9 cellular contexts compared by ENCODE assay signal in the genomic region with DNA sequence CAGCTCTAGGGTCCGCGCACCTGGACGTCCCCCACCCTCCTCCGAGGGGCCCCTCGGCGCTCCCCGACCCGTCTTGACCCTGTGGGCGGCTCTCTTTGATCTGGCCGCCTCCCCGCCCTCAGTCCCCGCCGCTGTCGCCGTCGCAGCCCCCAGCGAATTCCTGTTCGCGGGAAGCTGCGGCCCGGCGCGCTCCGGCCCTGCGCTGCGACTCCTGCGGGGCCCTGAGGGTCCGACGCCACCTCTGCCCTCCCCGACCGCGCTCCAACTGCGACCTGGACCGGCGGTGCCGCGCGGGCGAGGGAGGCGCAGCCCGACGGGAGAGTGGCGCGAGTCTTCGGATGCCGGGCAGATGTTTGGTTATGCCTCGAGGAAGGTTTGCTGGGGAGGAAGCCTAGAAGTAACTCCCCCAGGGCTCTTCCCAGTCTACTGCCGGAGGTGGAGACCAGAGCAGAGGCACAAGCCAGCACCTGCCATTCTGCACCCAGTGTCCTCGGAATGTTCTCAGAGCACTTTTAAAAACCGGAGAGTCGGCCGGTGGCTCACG. TPM values are rescaled to one million over a fixed set of nuclear protein-coding genes. Genes with fewer than 3 reads are reported as not detected.
DNase-seq lines count a peak whose midpoint lies in the region; ATAC-seq and TF ChIP-seq lines count a peak whose summit lies in the region.
"Had no signal": no experiment of that assay in that cellular context is flagged by ENCODE, and none has a peak within 500 bp of the region (broad histone marks: within the 10 kb centered on the region; RNA-seq: fewer than 3 reads in every experiment).

No MANE protein-coding gene starts in this region.

- in situ Hi-C loops in mammary epithelial cell (cut with MboI; ENCODE audit: low sequenced_read_pairs in 2 of 2): no loop called here

- BruUV-seq in mammary epithelial cell (replicated peaks; lab: Mats Ljungman, UMichigan) (no TSS peak), PC-9 (replicated peaks; lab: Mats Ljungman, UMichigan) (no TSS peak)

- H4K20me1 ChIP-seq in mammary epithelial cell (ENCODE audit: insufficient read depth, low read length): no peaks in the 10 kb centered on the region
- no peaks in the 10 kb centered on the region for H4K20me1 ChIP-seq in PC-9 (ENCODE audit: insufficient read depth)

- intact Hi-C loops in mammary epithelial cell (cut with micrococcal nuclease) (no loop called here), mucosa of descending colon (cut with DNase I, micrococcal nuclease) (no loop called here), PC-9 (cut with micrococcal nuclease; ENCODE audit: unreplicated experiment) (no loop called here)

- peak overlapping the region; percentile 90 for H2AFZ ChIP-seq in mammary epithelial cell (ENCODE audit: low read depth, low read length)
- no peak overlapping the region for H2AFZ ChIP-seq in PC-9

- POLR2A ChIA-PET in PC-9 (lab: Charles Lee; ENCODE audit: unreplicated experiment): no interaction called here

- H3K9me3 ChIP-seq in mammary epithelial cell (replicated peaks; ENCODE audit: insufficient read depth, low read length): no peaks in the 10 kb centered on the region
- H3K9me3 ChIP-seq in mucosa of descending colon: peaks cover 3% of the 10 kb centered on the region
- no peaks in the 10 kb centered on the region for H3K9me3 ChIP-seq in PC-9 (ENCODE audit: insufficient read depth, low read depth)

- H3K4me3 ChIP-seq in LNCaP clone FGC (ENCODE audit: low read depth, low read length): peak overlapping the region; percentile 57
- H3K4me3 ChIP-seq in mammary epithelial cell (replicated peaks in 1 of 3; ENCODE audit: insufficient read depth in 1 of 3, low read depth in 2 of 3, low read length in 3 of 3): peak overlapping the region in 2 of 3 experiments; percentile 46 to 55
- no peak overlapping the region for H3K4me3 ChIP-seq in mucosa of descending colon
- no peak overlapping the region for H3K4me3 ChIP-seq in PC-9

- dilution Hi-C loops in mammary epithelial cell (cut with HindIII; ENCODE audit: low sequenced_read_pairs): no loop called here

- ATAC-seq in GM19455 (IDR thresholded peaks at IDR 0.05; ENCODE audit: unreplicated experiment) (peak; percentile 30), mucosa of descending colon (peak; percentile 24), GM18870 (IDR thresholded peaks at IDR 0.05; ENCODE audit: unreplicated experiment) (no peak)

- 14% methylated on average over 11 of the region's 53 CpGs for WGBS in mammary epithelial cell (ENCODE audit: low coverage, missing lambda C conversion rate)

- DNase-seq in DMS79 treated with DMSO at 0.1 percent for 48 hours (lab: John Stamatoyannopoulos, UW) (peak; percentile 48), LNCaP clone FGC (ENCODE audit: low read depth) (no peak), mammary epithelial cell (no peak), mucosa of descending colon (no peak), activated gamma-delta T cell treated with Interleukin-2 at 50 U/mL for 16 hours (no peak), PC-9 (no peak)

- no peak for TF ChIP-seq CTCF in LNCaP clone FGC (IDR thresholded peaks at IDR 0.05; ENCODE audit: control insufficient read depth, extremely low read depth, insufficient read depth)
- no peak for TF ChIP-seq CTCF in mammary epithelial cell (conservative IDR thresholded peaks at IDR 0.05 in 1 of 2, IDR thresholded peaks at IDR 0.05 in 1 of 2; ENCODE audit: extremely low read depth in 1 of 2, insufficient read depth in 1 of 2, low read depth in 1 of 2, low read length in 2 of 2)
- no peak for TF ChIP-seq CTCF in mucosa of descending colon (IDR thresholded peaks at IDR 0.05)
- no peak for TF ChIP-seq CTCF in PC-9 (conservative IDR thresholded peaks at IDR 0.05)

- H3F3A ChIP-seq in PC-9 (ENCODE audit: insufficient read depth, low read depth): peaks cover 11% of the 10 kb centered on the region; the same call in 1 of the 2 replicates

- peaks cover 12% of the 10 kb centered on the region for H3K4me1 ChIP-seq in mammary epithelial cell (ENCODE audit: insufficient read depth, low read length)
- H3K4me1 ChIP-seq in mucosa of descending colon (ENCODE audit: low read depth): peaks cover 12% of the 10 kb centered on the region
- H3K4me1 ChIP-seq in PC-9 (replicated peaks; ENCODE audit: insufficient read depth): no peaks in the 10 kb centered on the region

- peak overlapping the region; percentile 97 for H3K4me2 ChIP-seq in mammary epithelial cell (ENCODE audit: insufficient read depth, low read depth, low read length)
- H3K4me2 ChIP-seq in PC-9: no peak overlapping the region

- H3K9me2 ChIP-seq in PC-9 (ENCODE audit: insufficient read depth): no peaks in the 10 kb centered on the region

- peaks cover 6% of the 10 kb centered on the region for H3K27me3 ChIP-seq in mammary epithelial cell (ENCODE audit: insufficient read depth, low read length)
- no peaks in the 10 kb centered on the region for H3K27me3 ChIP-seq in PC-9 (ENCODE audit: insufficient read depth, low read depth)

- no peaks in the 10 kb centered on the region for H3K79me2 ChIP-seq in mammary epithelial cell (ENCODE audit: insufficient read depth, low read length)
- H3K79me2 ChIP-seq in PC-9 (ENCODE audit: low read depth): no peaks in the 10 kb centered on the region

- no peak overlapping the region for H3K9ac ChIP-seq in mammary epithelial cell (ENCODE audit: insufficient read depth, low read length)

- CTCF ChIA-PET in mammary epithelial cell (lab: Charles Lee; ENCODE audit: low non-redundant PET) (interaction anchor here (0.7 kb wide), 1 partner anchor 55 kb away, joined by 3 read pairs; no protein-coding TSS in a partner anchor), PC-9 (lab: Charles Lee) (no interaction called here)

- no peak overlapping the region for H3K27ac ChIP-seq in mammary epithelial cell (ENCODE audit: insufficient read depth, low read depth, low read length)
- H3K27ac ChIP-seq in PC-9: no peak overlapping the region

- H3K36me3 ChIP-seq in mammary epithelial cell (ENCODE audit: insufficient read depth, low read length): no peaks in the 10 kb centered on the region
- H3K36me3 ChIP-seq in mucosa of descending colon (ENCODE audit: low read depth): no peaks in the 10 kb centered on the region
- H3K36me3 ChIP-seq in PC-9 (ENCODE audit: low read depth): no peaks in the 10 kb centered on the region

RNA-seq across cellular contexts. Expression of a gene that starts 0.4 kb away (rescaled TPM):
- total RNA-seq in mammary epithelial cell: under 1 TPM; 0.17 to 0.38 TPM
- 0.16 TPM for polyA plus RNA-seq in mammary epithelial cell
- polyA minus RNA-seq in mammary epithelial cell: 5.4 TPM
- total RNA-seq in mucosa of descending colon: under 1 TPM in 2 of 3 donors, not detected in 1; 0.10 to 0.98 TPM
- total RNA-seq in PC-9 (2021): 0.20 TPM in 1 of 2 replicates, not detected in the other
- total RNA-seq: T-helper 1 cell treated with Interleukin-12 subunit alpha and Interleukin-12 subunit beta and Interleukin-4 antibody, amounts not matched to agents 30 ng/mL and 1 ng/mL, for 36 hours had no signal

RNA-seq across cellular contexts. Expression of a gene that starts 41.2 kb away (rescaled TPM):
- 100 to 1,000 TPM in 1 of 2 donors, 10 to 100 TPM in 1; 63.7 to 140 TPM for total RNA-seq in mammary epithelial cell
- 224 TPM for polyA plus RNA-seq in mammary epithelial cell
- 311 TPM for polyA minus RNA-seq in mammary epithelial cell
- 100 to 1,000 TPM; 102 to 160 (median 116) TPM for total RNA-seq in mucosa of descending colon
- total RNA-seq in PC-9 (2021): 448 and 674 TPM in 2 replicates

RNA-seq across cellular contexts. Expression of a gene that starts 41.7 kb away (rescaled TPM):
- total RNA-seq in mammary epithelial cell: 10 to 100 TPM; 15.3 to 25.7 TPM
- 14.9 TPM for polyA plus RNA-seq in mammary epithelial cell
- 26.4 TPM for polyA minus RNA-seq in mammary epithelial cell
- total RNA-seq in mucosa of descending colon: 10 to 100 TPM; 17.8 to 23.1 (median 18.0) TPM
- total RNA-seq in PC-9 (2021): 46.1 and 54.5 TPM in 2 replicates

Comparison
In these comparisons a context has a peak if more than half of its experiments do, and no peak if none do; other contexts are left out.
1. H3K4me3 ChIP-seq: peak in LNCaP clone FGC (single experiment) and mammary epithelial cell (2 of 3); none in mucosa of descending colon (single experiment) and PC-9 (single experiment).